Comparison of ENCODE assay signal across 8 cellular contexts in genomic region chr22:40463017-40463631, GRCh38.
DNase-seq lines count a peak whose midpoint lies in the region; ATAC-seq and TF ChIP-seq lines count a peak whose summit lies in the region.

No MANE protein-coding gene starts in this region.

- no peaks in the 10 kb centered on the region for H3K27me3 ChIP-seq in HL-60 (ENCODE audit: insufficient read depth, poor library complexity, severe bottlenecking)
- no peaks in the 10 kb centered on the region for H3K27me3 ChIP-seq in upper lobe of right lung
- no peaks in the 10 kb centered on the region for H3K27me3 ChIP-seq in HAP-1 (ENCODE audit: low read depth)

- DNase-seq in GM10266 (ENCODE audit: extremely low spot score) (peak; percentile 55), HL-60 (ENCODE audit: low read depth in 1 of 2, low spot score in 1 of 2) (peak in 1 of 2 experiments; percentile 91), memory B cell (ENCODE audit: low spot score in 2 of 2) (peak; percentile 27 to 32), upper lobe of right lung (no peak), HAP-1 (ENCODE audit: low spot score in 2 of 2) (no peak), left colon (no peak), NCI-H345 treated with DMSO at 0.1 percent for 48 hours (lab: John Stamatoyannopoulos, UW; ENCODE audit: unreplicated experiment) (no peak)
- peak; percentile 77 for DNase-seq in activated CD8-positive, alpha-beta memory T cell treated with anti-CD3 and anti-CD28 coated beads, Interleukin-2, amount 10 ng/mL, durations not matched to agents 7 days and 5 days

- H3K27ac Mint-ChIP-seq in activated CD8-positive, alpha-beta memory T cell treated with anti-CD3 and anti-CD28 coated beads, Interleukin-2, amount 10 ng/mL, durations not matched to agents 7 days and 5 days = peak overlapping the region; percentile 99
- H3K27ac Mint-ChIP-seq in memory B cell = peak overlapping the region; percentile 96

- peak overlapping the region; percentile 91 for H3K27ac ChIP-seq in HL-60 (replicated peaks)
- H3K27ac ChIP-seq in upper lobe of right lung = peak overlapping the region; percentile 52

- no peaks in the 10 kb centered on the region for H3K9me3 Mint-ChIP-seq in activated CD8-positive, alpha-beta memory T cell treated with anti-CD3 and anti-CD28 coated beads, Interleukin-2, amount 10 ng/mL, durations not matched to agents 7 days and 5 days (ENCODE audit: low read depth)
- H3K9me3 Mint-ChIP-seq in memory B cell = no peaks in the 10 kb centered on the region

- no peaks in the 10 kb centered on the region for H3K27me3 Mint-ChIP-seq in activated CD8-positive, alpha-beta memory T cell treated with anti-CD3 and anti-CD28 coated beads, Interleukin-2, amount 10 ng/mL, durations not matched to agents 7 days and 5 days
- H3K27me3 Mint-ChIP-seq in memory B cell = no peaks in the 10 kb centered on the region

- intact Hi-C loops in upper lobe of right lung (cut with DNase I) = no loop called here
- intact Hi-C loops in left colon (cut with DNase I, micrococcal nuclease) = no loop called here

- H3K36me3 Mint-ChIP-seq in activated CD8-positive, alpha-beta memory T cell treated with anti-CD3 and anti-CD28 coated beads, Interleukin-2, amount 10 ng/mL, durations not matched to agents 7 days and 5 days = peaks cover 19% of the 10 kb centered on the region
- H3K36me3 Mint-ChIP-seq in memory B cell = peaks cover 16% of the 10 kb centered on the region

- H3K4me1 ChIP-seq in upper lobe of right lung (peaks cover 8% of the 10 kb centered on the region), HAP-1 (peaks cover 12% of the 10 kb centered on the region)

- H3K9me3 ChIP-seq in upper lobe of right lung (no peaks in the 10 kb centered on the region), HAP-1 (no peaks in the 10 kb centered on the region)

- peaks cover 44% of the 10 kb centered on the region for H3K4me1 Mint-ChIP-seq in activated CD8-positive, alpha-beta memory T cell treated with anti-CD3 and anti-CD28 coated beads, Interleukin-2, amount 10 ng/mL, durations not matched to agents 7 days and 5 days
- H3K4me1 Mint-ChIP-seq in memory B cell = peaks cover 42% of the 10 kb centered on the region

- H3K4me3 ChIP-seq in HL-60 (replicated peaks; ENCODE audit: insufficient read depth, low read length) = peak overlapping the region; percentile 77
- H3K4me3 ChIP-seq in upper lobe of right lung = peak overlapping the region; percentile 50
- H3K4me3 ChIP-seq in HAP-1 = no peak overlapping the region

- H3K36me3 ChIP-seq in upper lobe of right lung = peaks cover 13% of the 10 kb centered on the region
- H3K36me3 ChIP-seq in HAP-1 (replicated peaks) = no peaks in the 10 kb centered on the region

- TF ChIP-seq CTCF in GM10266 (IDR thresholded peaks at IDR 0.05; ENCODE audit: control insufficient read depth, insufficient read depth, low read depth, missing control alignments) = no peak
- no peak for TF ChIP-seq CTCF in HL-60 (IDR thresholded peaks at IDR 0.05; ENCODE audit: insufficient read depth, low read length)
- no peak for TF ChIP-seq CTCF in upper lobe of right lung (IDR thresholded peaks at IDR 0.05)

- peak overlapping the region; percentile 87 for H3K4me3 Mint-ChIP-seq in activated CD8-positive, alpha-beta memory T cell treated with anti-CD3 and anti-CD28 coated beads, Interleukin-2, amount 10 ng/mL, durations not matched to agents 7 days and 5 days
- H3K4me3 Mint-ChIP-seq in memory B cell = peak overlapping the region; percentile 98

- in situ Hi-C loops in HAP-1 (cut with MboI; ENCODE audit: low sequenced_read_pairs) = no loop called here

- peak; percentile 83 for ATAC-seq in activated CD8-positive, alpha-beta memory T cell treated with anti-CD3 and anti-CD28 coated beads, Interleukin-2, amount 10 ng/mL, durations not matched to agents 7 days and 5 days
- ATAC-seq in memory B cell (ENCODE audit: low read depth) (peak; percentile 94), upper lobe of right lung (peak; percentile 92), left colon (no peak)

- CTCF ChIA-PET in activated CD8-positive, alpha-beta memory T cell treated with anti-CD3 and anti-CD28 coated beads, Interleukin-2, amount 10 ng/mL, durations not matched to agents 7 days and 5 days (lab: Charles Lee) = interaction anchor here (0.8 to 3.9 kb wide), 9 partner anchors 9 to 220 kb away, joined by 3 to 28 read pairs (median 5); no protein-coding TSS in a partner anchor

Comparison
In these comparisons a context has a peak if more than half of its experiments do, and no peak if none do; other contexts are left out.
1. DNase-seq: peak in GM10266 (single experiment), activated CD8-positive, alpha-beta memory T cell treated with anti-CD3 and anti-CD28 coated beads, Interleukin-2, amount 10 ng/mL, durations not matched to agents 7 days and 5 days (single experiment) and memory B cell (2 of 2); none in upper lobe of right lung (single experiment), HAP-1 (0 of 2), left colon (0 of 2) and NCI-H345 treated with DMSO at 0.1 percent for 48 hours (single experiment).